Comparison of ENCODE assay signal across 8 cellular contexts in the genomic region with DNA sequence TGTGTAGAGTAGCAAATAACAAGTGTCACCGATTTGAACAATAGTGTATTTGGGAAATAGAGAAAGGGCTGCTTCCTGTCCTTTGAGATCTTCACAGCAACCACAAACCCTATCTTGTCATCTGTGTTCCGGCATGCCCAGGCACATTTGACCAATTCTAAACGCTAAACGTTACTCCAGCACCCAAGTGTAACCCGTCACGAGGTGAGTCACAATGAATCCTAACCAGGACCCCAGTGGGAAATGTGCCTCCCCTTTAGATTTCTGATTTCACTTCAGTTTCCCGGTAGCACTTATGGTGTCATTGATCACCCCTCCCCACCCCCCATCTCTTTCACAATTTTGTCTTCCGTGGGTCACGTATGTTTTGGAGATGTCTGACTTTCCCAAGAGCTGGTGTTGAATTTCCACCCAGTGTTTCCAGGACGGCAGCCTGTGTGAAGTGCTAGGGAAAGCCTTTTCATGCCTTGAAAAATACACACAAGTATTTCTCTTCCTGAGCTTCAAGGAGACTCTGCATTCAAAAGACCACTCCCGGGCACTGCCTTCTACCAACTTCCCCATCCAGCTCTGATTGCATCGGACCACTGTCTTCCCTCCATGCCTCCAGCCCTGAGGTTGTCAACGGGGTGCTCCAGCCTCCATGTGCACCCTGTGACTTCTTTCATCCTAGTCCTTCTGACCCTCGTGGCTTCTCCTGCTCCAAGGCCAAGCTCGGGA. TPM values are rescaled to one million over a fixed set of nuclear protein-coding genes. Genes with fewer than 3 reads are reported as not detected.
DNase-seq lines count a peak whose midpoint lies in the region; ATAC-seq, FAIRE-seq and TF ChIP-seq lines count a peak whose summit lies in the region.

No MANE protein-coding gene starts in this region.

- ATAC-seq in GM19395 (IDR thresholded peaks at IDR 0.05; ENCODE audit: unreplicated experiment) (peak; percentile 79), GM19455 (IDR thresholded peaks at IDR 0.05; ENCODE audit: unreplicated experiment) (no peak), pancreas (no peak)

- no peaks in the 10 kb centered on the region for H3K27me3 ChIP-seq in pancreas

- H3K27ac ChIP-seq in pancreas: no peak overlapping the region

- DNase-seq in HuH-7.5 (ENCODE audit: low spot score): peak; percentile 13
- DNase-seq in activated T-cell treated with anti-CD3 and anti-CD28 coated beads for 48 hours (ENCODE audit: low read depth): peak; percentile 41
- peak; percentile 17 to 34 for DNase-seq in stimulated activated CD8-positive, alpha-beta memory T cell treated with anti-CD3 and anti-CD28 coated beads, Interleukin-2, amount 100 ng/mL, for 48 hours (ENCODE audit: low read depth in 2 of 2)
- no peak for DNase-seq in inferior parietal cortex (ENCODE audit: extremely low spot score)
- DNase-seq in NCI-H510A treated with DMSO at 0.1 percent for 48 hours (lab: John Stamatoyannopoulos, UW): no peak
- no peak for DNase-seq in pancreas

- no peak overlapping the region for H3K4me3 ChIP-seq in pancreas

- no peaks in the 10 kb centered on the region for H3K36me3 ChIP-seq in pancreas

- no peak for FAIRE-seq in pancreas (lab: Jason Lieb, UNC)

- 58 to 73% methylated on average over 15 of the region's 15 CpGs for WGBS in pancreas, 2 donors

- no peaks in the 10 kb centered on the region for H3K4me1 ChIP-seq in pancreas

- intact Hi-C loops in pancreas (cut with DNase I): no loop called here

- no peaks in the 10 kb centered on the region for H3K9me3 ChIP-seq in pancreas

- no peak for TF ChIP-seq CTCF in pancreas (IDR thresholded peaks at IDR 0.05)

RNA-seq across cellular contexts. Expression of a gene that starts 10.5 kb away (rescaled TPM):
- total RNA-seq in pancreas: 10 to 100 TPM; 12.4 to 19.9 (median 16.6) TPM
- 10 to 100 TPM; 19.0 to 20.3 TPM for polyA plus RNA-seq in pancreas

RNA-seq across cellular contexts. Expression of a gene that starts 30.1 kb away (rescaled TPM):
- 10 to 100 TPM; 27.4 to 50.6 (median 31.3) TPM for total RNA-seq in pancreas
- 10 to 100 TPM; 43.7 to 62.8 TPM for polyA plus RNA-seq in pancreas

Comparison
In these comparisons a context has a peak if more than half of its experiments do, and no peak if none do; other contexts are left out.
1. DNase-seq: peak in HuH-7.5 (single experiment), activated T-cell treated with anti-CD3 and anti-CD28 coated beads for 48 hours (single experiment) and stimulated activated CD8-positive, alpha-beta memory T cell treated with anti-CD3 and anti-CD28 coated beads, Interleukin-2, amount 100 ng/mL, for 48 hours (2 of 2); none in inferior parietal cortex (single experiment), NCI-H510A treated with DMSO at 0.1 percent for 48 hours (single experiment) and pancreas (0 of 6).